In genomic region chr1:167059045-167059728, GRCh38 we compare ENCODE assay signal across 8 cellular contexts. TPM values are rescaled to one million over a fixed set of nuclear protein-coding genes. Genes with fewer than 3 reads are reported as not detected.
DNase-seq lines count a peak whose midpoint lies in the region; ATAC-seq, FAIRE-seq and TF ChIP-seq lines count a peak whose summit lies in the region.

No MANE protein-coding gene starts in this region.

- peak; percentile 67 for DNase-seq in D721Med (ENCODE audit: insufficient read length, low spot score)
- DNase-seq in NCI-H526 (lab: John Stamatoyannopoulos, UW) = peak; percentile 52 to 90
- peak; percentile 84 for DNase-seq in activated CD4-positive, alpha-beta memory T cell treated with anti-CD3 and anti-CD28 coated beads for 36 hours
- peak; percentile 67 to 72 (median 69) for DNase-seq in effector memory CD8-positive, alpha-beta T cell
- peak; percentile 16 for DNase-seq in middle frontal gyrus (ENCODE audit: extremely low spot score, low spot score)
- peak; percentile 49 to 62 for DNase-seq in stimulated activated CD8-positive, alpha-beta memory T cell treated with anti-CD3 and anti-CD28 coated beads, Interleukin-2, amount 100 ng/mL, for 48 hours (ENCODE audit: low read depth in 2 of 2)

- H3K27me3 Mint-ChIP-seq in activated CD4-positive, alpha-beta memory T cell treated with anti-CD3 and anti-CD28 coated beads for 36 hours = no peaks in the 10 kb centered on the region
- H3K27me3 Mint-ChIP-seq in effector memory CD8-positive, alpha-beta T cell = no peaks in the 10 kb centered on the region

- FAIRE-seq in D721Med (lab: Jason Lieb, UNC) = peak; percentile 53

- H3K36me3 Mint-ChIP-seq in activated CD4-positive, alpha-beta memory T cell treated with anti-CD3 and anti-CD28 coated beads for 36 hours = no peaks in the 10 kb centered on the region
- peaks cover 5% of the 10 kb centered on the region for H3K36me3 Mint-ChIP-seq in effector memory CD8-positive, alpha-beta T cell (ENCODE audit: insufficient read depth)

- ATAC-seq in HG02642 (IDR thresholded peaks at IDR 0.05; ENCODE audit: poor library complexity, unreplicated experiment) = peak; percentile 46
- peak; percentile 74 for ATAC-seq in effector memory CD8-positive, alpha-beta T cell (replicated peaks)
- ATAC-seq in GM18873 (IDR thresholded peaks at IDR 0.05; ENCODE audit: low FRiP score, unreplicated experiment) = no peak

- intact Hi-C loops in activated CD4-positive, alpha-beta memory T cell treated with anti-CD3 and anti-CD28 coated beads for 36 hours (cut with micrococcal nuclease) = loop anchor here (1.0 to 5.0 kb wide), 6 partner anchors 84 to 1137 kb away; partner anchors contain the start of genes ILDR2, POGK and TADA1

- H3K27ac Mint-ChIP-seq in activated CD4-positive, alpha-beta memory T cell treated with anti-CD3 and anti-CD28 coated beads for 36 hours = no peak overlapping the region
- peak overlapping the region in 1 of 2 donors; percentile 17 for H3K27ac Mint-ChIP-seq in effector memory CD8-positive, alpha-beta T cell

- no peak overlapping the region for H3K4me3 Mint-ChIP-seq in activated CD4-positive, alpha-beta memory T cell treated with anti-CD3 and anti-CD28 coated beads for 36 hours
- H3K4me3 Mint-ChIP-seq in effector memory CD8-positive, alpha-beta T cell = peak overlapping the region in 1 of 2 donors; percentile 43

- POLR2A ChIA-PET in activated CD4-positive, alpha-beta memory T cell treated with anti-CD3 and anti-CD28 coated beads for 36 hours (lab: Charles Lee) = interaction anchor here (1.9 kb wide), 1 partner anchor 149 kb away, joined by 8 read pairs; no protein-coding TSS in a partner anchor

- CTCF ChIA-PET in activated CD4-positive, alpha-beta memory T cell treated with anti-CD3 and anti-CD28 coated beads for 36 hours (lab: Charles Lee) = interaction anchor here (0.5 to 18.6 kb wide), 63 partner anchors 9 to 580 kb away, joined by 3 to 918 read pairs (median 4); partner anchors contain the start of genes CREG1, GPA33, ILDR2 and POGK

- H3K4me1 Mint-ChIP-seq in activated CD4-positive, alpha-beta memory T cell treated with anti-CD3 and anti-CD28 coated beads for 36 hours (ENCODE audit: low read depth) = peaks cover 6% of the 10 kb centered on the region
- H3K4me1 Mint-ChIP-seq in effector memory CD8-positive, alpha-beta T cell (ENCODE audit: low read depth in 2 of 2) = peaks cover 6 to 8% of the 10 kb centered on the region in 2 donors

- no peaks in the 10 kb centered on the region for H3K9me3 Mint-ChIP-seq in activated CD4-positive, alpha-beta memory T cell treated with anti-CD3 and anti-CD28 coated beads for 36 hours
- H3K9me3 Mint-ChIP-seq in effector memory CD8-positive, alpha-beta T cell = no peaks in the 10 kb centered on the region

- TF ChIP-seq CTCF in D721Med (IDR thresholded peaks at IDR 0.05; ENCODE audit: insufficient read depth, missing control alignments) = peak; percentile 99

RNA-seq across cellular contexts. Expression of gene GPA33, which starts 31.0 kb away (rescaled TPM):
- total RNA-seq in activated CD4-positive, alpha-beta memory T cell treated with anti-CD3 and anti-CD28 coated beads for 36 hours = 1 to 10 TPM; 1.8 to 1.9 TPM

RNA-seq across cellular contexts. Expression of gene STYXL2, which starts 34.7 kb away (rescaled TPM):
- not detected for total RNA-seq in activated CD4-positive, alpha-beta memory T cell treated with anti-CD3 and anti-CD28 coated beads for 36 hours

Comparison
In these comparisons a context has a peak if more than half of its experiments do, and no peak if none do; other contexts are left out.
1. DNase-seq: peak in every context shown above with its lines; median percentile 84 in activated CD4-positive, alpha-beta memory T cell treated with anti-CD3 and anti-CD28 coated beads for 36 hours; 71 in NCI-H526; 69 in effector memory CD8-positive, alpha-beta T cell; 67 in D721Med; 56 in stimulated activated CD8-positive, alpha-beta memory T cell treated with anti-CD3 and anti-CD28 coated beads, Interleukin-2, amount 100 ng/mL, for 48 hours; 16 in middle frontal gyrus.